In the genomic region with DNA sequence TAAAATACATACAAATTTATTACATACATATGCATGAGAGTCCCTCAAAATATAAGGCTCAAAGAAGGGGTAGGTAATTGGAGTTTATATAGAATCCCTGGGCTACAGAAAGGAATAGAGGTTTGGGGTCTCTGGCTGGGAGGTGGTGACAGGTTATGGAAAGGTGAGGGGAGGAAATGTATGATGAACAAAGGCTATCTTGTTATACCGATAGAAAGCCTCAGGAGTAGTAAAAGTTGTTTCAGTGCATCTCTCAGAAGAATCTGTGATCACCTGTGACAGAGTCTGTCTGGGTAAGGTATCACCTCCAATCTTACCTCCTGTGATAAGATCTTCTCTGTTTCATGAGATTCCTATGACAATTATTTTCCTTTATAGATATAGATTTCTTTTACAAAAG, we compare ENCODE assay signal across 25 cellular contexts.
"Had no signal": no experiment of that assay in that cellular context is flagged by ENCODE, and none has a peak within 500 bp of the region (broad histone marks: within the 10 kb centered on the region; RNA-seq: fewer than 3 reads in every experiment).

No MANE protein-coding gene starts in this region.

- H3K9me3 ChIP-seq: stomach, suprapubic skin, testis, thoracic aorta, thyroid gland, tibial artery, tibial nerve, transverse colon, upper lobe of left lung, upper lobe of right lung, uterus, vagina had no signal

- H3K36me3 ChIP-seq: stomach, suprapubic skin, thoracic aorta, thyroid gland, tibial artery, tibial nerve, transverse colon, upper lobe of left lung, upper lobe of right lung, uterus, vagina had no signal

- H3K27ac ChIP-seq: stomach, suprapubic skin, testis, thoracic aorta, thyroid gland, tibial artery, tibial nerve, transverse colon, upper lobe of left lung, upper lobe of right lung, uterus, vagina had no signal

- FAIRE-seq: urothelium cell line had no signal

- H3K4me3 ChIP-seq: stomach, suprapubic skin, testis, thoracic aorta, thyroid gland, tibial artery, tibial nerve, transverse colon, upper lobe of left lung, upper lobe of right lung, uterus, vagina had no signal

- H3K4me1 ChIP-seq: stomach, suprapubic skin, testis, thyroid gland, tibial artery, tibial nerve, transverse colon, upper lobe of left lung, upper lobe of right lung, uterus, vagina had no signal

- DNase-seq: stimulated activated CD4-positive, alpha-beta T cell treated with anti-CD3 and anti-CD28 coated beads, Interleukin-2, amount 100 ng/mL, for 48 hours; stimulated activated CD4-positive, alpha-beta T cell treated with anti-CD3 and anti-CD28 coated beads, Interleukin-4, amount 100 ng/mL, for 1 hour; stimulated activated CD4-positive, alpha-beta T cell treated with anti-CD3 and anti-CD28 coated beads, Interleukin-4, amount 100 ng/mL, for 24 hours; stimulated activated CD4-positive, alpha-beta T cell treated with anti-CD3 and anti-CD28 coated beads, Interleukin-4, amount 100 ng/mL, for 4 hours; stimulated activated CD8-positive, alpha-beta memory T cell treated with anti-CD3 and anti-CD28 coated beads, Interleukin-4, amount 100 ng/mL, for 48 hours; stimulated activated naive B cell treated with anti-CD40 and anti-IgM and Interleukin-4, amounts not matched to agents 10 μg/mL and 1 μg/mL and 100 μg/mL, for 72 hours; stimulated activated naive CD4-positive, alpha-beta T cell; stimulated activated naive CD4-positive, alpha-beta T cell treated with Interleukin-2 at 50 U/mL for 16 hours; stimulated activated naive CD8-positive, alpha-beta T cell treated with anti-CD3 and anti-CD28 coated beads, Interleukin-15, amount 100 ng/mL, for 72 hours; stimulated activated naive CD8-positive, alpha-beta T cell treated with anti-CD3 and anti-CD28 coated beads, Interleukin-15, Interleukin-2, amounts not matched to agents 100 U/mL and 50 U/mL, for 24 hours; stomach; substantia nigra; testis; thyroid gland; tibial artery; transverse colon; trophoblast cell; upper lobe of left lung; upper lobe of right lung; uterus had no signal
